In the genomic region with DNA sequence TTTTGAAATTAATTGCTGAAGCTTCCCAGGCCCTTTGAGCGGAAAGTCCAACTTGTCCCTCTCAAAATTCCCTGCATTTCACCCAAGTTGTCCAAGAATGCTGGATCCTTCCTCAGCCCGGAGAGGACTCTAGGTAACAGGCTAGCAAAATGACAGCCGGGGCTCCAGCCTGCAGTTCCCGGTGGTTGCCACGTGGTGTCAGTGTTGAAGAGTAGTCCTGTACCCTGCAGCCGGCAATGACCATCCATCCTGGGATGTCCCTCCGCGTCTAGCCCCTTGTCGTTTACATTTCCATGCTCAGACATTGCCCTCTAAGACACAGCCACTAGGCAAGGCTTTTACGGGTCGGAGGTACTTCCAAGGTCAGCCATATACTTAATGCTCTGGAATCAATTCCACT, we compare ENCODE assay signal across 8 cellular contexts. TPM values are rescaled to one million over a fixed set of nuclear protein-coding genes. Genes with fewer than 3 reads are reported as not detected.
DNase-seq lines count a peak whose midpoint lies in the region; ATAC-seq and TF ChIP-seq lines count a peak whose summit lies in the region.

No MANE protein-coding gene starts in this region.

- H3K27ac Mint-ChIP-seq in chondrocyte (ENCODE audit: unreplicated experiment) (no peak overlapping the region), mesothelial cell of epicardium (no peak overlapping the region)

- H3K4me3 ChIP-seq in BJ (ENCODE audit: low read depth, low read length), result no peak overlapping the region
- H3K4me3 ChIP-seq in H7 (ENCODE audit: insufficient read depth, low read depth, low read length), result no peak overlapping the region

- H3K36me3 Mint-ChIP-seq in chondrocyte (ENCODE audit: low read depth) (no peaks in the 10 kb centered on the region), mesothelial cell of epicardium (no peaks in the 10 kb centered on the region)

- POLR2A ChIA-PET in BJ (lab: Charles Lee) (no interaction called here), RWPE1 (lab: Yijun Ruan, JAX; ENCODE audit: low non-redundant PET) (no interaction called here)

- H3K4me1 Mint-ChIP-seq in chondrocyte (ENCODE audit: low read depth) (peaks cover 7% of the 10 kb centered on the region), mesothelial cell of epicardium (peaks cover 3% of the 10 kb centered on the region)

- H3K27me3 Mint-ChIP-seq in chondrocyte (ENCODE audit: low read depth) (peaks cover 13% of the 10 kb centered on the region), mesothelial cell of epicardium (ENCODE audit: low read depth) (peaks cover 65% of the 10 kb centered on the region)

- H3K36me3 ChIP-seq in BJ (ENCODE audit: control insufficient read depth, insufficient read depth, low read length) (no peaks in the 10 kb centered on the region), H7 (replicated peaks; ENCODE audit: control insufficient read depth, insufficient read depth, low read length) (no peaks in the 10 kb centered on the region)

- H3K27ac ChIP-seq in RWPE1, result no peak overlapping the region

- H3K27me3 ChIP-seq in BJ (ENCODE audit: control insufficient read depth, insufficient read depth, low read length), result peaks cover 6% of the 10 kb centered on the region
- no peaks in the 10 kb centered on the region; the same call in 1 of the 2 replicates for H3K27me3 ChIP-seq in H7 (ENCODE audit: control insufficient read depth, insufficient read depth, low read length)

- H3K9me3 Mint-ChIP-seq in chondrocyte (ENCODE audit: low read depth), result peaks cover 11% of the 10 kb centered on the region
- H3K9me3 Mint-ChIP-seq in mesothelial cell of epicardium, result peaks cover 10% of the 10 kb centered on the region

- H3K4me3 Mint-ChIP-seq in chondrocyte (ENCODE audit: unreplicated experiment) (no peak overlapping the region), mesothelial cell of epicardium (no peak overlapping the region)

- TF ChIP-seq CTCF in BJ (IDR thresholded peaks at IDR 0.05; ENCODE audit: insufficient read depth, low read depth, low read length) (peak; percentile 67), RWPE1 (conservative IDR thresholded peaks at IDR 0.05; ENCODE audit: low read depth) (peak; percentile 63), chondrocyte (IDR thresholded peaks at IDR 0.05) (peak; percentile 69), mesothelial cell of epicardium (IDR thresholded peaks at IDR 0.05; ENCODE audit: unreplicated experiment) (peak; percentile 42)

- DNase-seq in BJ (ENCODE audit: low read depth), result no peak
- DNase-seq in H7, result peak; percentile 90
- DNase-seq in RWPE1 (ENCODE audit: low spot score), result peak; percentile 56
- DNase-seq in chondrocyte (ENCODE audit: low spot score), result no peak
- DNase-seq in mesothelial cell of epicardium (ENCODE audit: low spot score in 2 of 2, unreplicated experiment in 2 of 2), result peak in 1 of 2 experiments; percentile 44
- no peak for DNase-seq in SIG-M5 treated with dmso at 0.1 percent for 504 hours (lab: John Stamatoyannopoulos, UW; ENCODE audit: unreplicated experiment)
- DNase-seq in NCI-H2227 (lab: John Stamatoyannopoulos, UW; ENCODE audit: unreplicated experiment), result no peak

- no peak for ATAC-seq in HG02938 (IDR thresholded peaks at IDR 0.05; ENCODE audit: unreplicated experiment)

- CTCF ChIA-PET in BJ (lab: Yijun Ruan, JAX) (no interaction called here), RWPE1 (lab: Yijun Ruan, JAX) (interaction anchor here (0.5 to 0.7 kb wide), 6 partner anchors 16 to 1500 kb away, joined by 3 to 7 read pairs (median 5); no protein-coding TSS in a partner anchor)

RNA-seq across cellular contexts. Expression of gene MTIF3, which starts 31.4 kb away (rescaled TPM):
- 32.7 and 64.0 TPM in 2 replicates for polyA plus RNA-seq in BJ (2011; rRNA removed)
- polyA minus RNA-seq in BJ (2011; rRNA and poly(A)+ RNA removed), result 7.1 and 11.8 TPM in 2 replicates
- total RNA-seq in H7 (2014; rRNA removed; shearing (Covaris generic)), result 29.9 and 64.9 TPM in 2 replicates
- total RNA-seq in chondrocyte, result 34.2 to 41.2 TPM (median 34.9 TPM) in 3 replicates
- 39.1 to 41.1 TPM (median 40.4 TPM) in 3 replicates for total RNA-seq in mesothelial cell of epicardium

RNA-seq across cellular contexts. Expression of gene GTF3A, which starts 57.3 kb away (rescaled TPM):
- 42.7 and 60.5 TPM in 2 replicates for polyA plus RNA-seq in BJ (2011; rRNA removed)
- polyA minus RNA-seq in BJ (2011; rRNA and poly(A)+ RNA removed), result 22.4 and 25.3 TPM in 2 replicates
- total RNA-seq in H7 (2014; rRNA removed; shearing (Covaris generic)), result 80.7 and 90.5 TPM in 2 replicates
- total RNA-seq in chondrocyte (73.3 to 87.8 TPM (median 74.7 TPM) in 3 replicates), mesothelial cell of epicardium (47.5 to 53.7 TPM (median 48.6 TPM) in 3 replicates)

Comparison
In these comparisons a context has a peak if more than half of its experiments do, and no peak if none do; other contexts are left out.
1. DNase-seq: peak in H7 (single experiment) and RWPE1 (single experiment); none in BJ (single experiment), chondrocyte (single experiment), SIG-M5 treated with dmso at 0.1 percent for 504 hours (single experiment) and NCI-H2227 (single experiment).
2. Peak in every context shown above with its lines, with median percentiles within 50 percentile points of each other: CTCF ChIP-seq.